In the genomic region with DNA sequence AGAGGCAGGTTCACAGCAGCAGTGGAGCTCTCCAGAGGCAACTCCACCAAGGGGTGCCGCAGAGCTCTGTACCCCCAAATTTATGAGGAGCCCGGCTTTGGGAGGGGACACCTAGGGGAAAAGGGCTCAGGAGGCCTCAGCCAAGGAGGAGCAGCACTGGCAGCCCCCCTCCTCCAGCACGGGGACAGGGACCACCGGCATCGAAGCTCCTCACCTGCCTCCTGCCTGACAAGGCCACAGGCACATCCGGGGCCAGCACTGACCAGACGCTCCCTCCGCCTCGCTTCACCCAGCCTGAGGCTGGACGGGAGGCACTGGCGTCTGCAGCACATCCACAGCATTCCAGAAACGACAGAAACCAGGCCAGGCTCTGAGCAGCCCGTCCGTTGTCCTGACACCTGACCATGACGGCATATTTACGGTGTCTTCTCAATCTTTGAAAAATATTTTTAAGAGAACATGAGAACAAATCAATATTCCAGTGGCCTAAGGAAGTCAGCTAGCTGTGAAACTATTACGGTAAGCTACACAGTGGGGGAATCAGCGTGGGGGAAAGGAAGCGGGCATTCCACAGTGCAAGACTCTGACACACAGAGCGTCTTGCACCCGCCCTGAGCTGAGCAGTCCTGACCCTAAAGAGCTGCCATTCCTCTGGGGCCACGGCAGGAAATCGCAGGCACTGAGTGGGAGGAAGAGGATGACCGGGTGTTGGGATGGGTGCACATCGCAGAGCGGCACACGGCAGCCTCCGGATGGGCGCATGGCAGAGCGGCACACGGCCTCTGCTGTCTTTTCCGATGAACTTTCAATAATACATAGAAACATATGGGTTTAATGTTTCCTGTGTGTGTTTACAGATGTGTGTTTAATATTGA, we compare ENCODE assay signal across 10 cellular contexts. TPM values are rescaled to one million over a fixed set of nuclear protein-coding genes. Genes with fewer than 3 reads are reported as not detected.
A peak's percentile ranks its signal among the peaks of the same experiment; 100 is the strongest.
DNase-seq lines count a peak whose midpoint lies in the region; ATAC-seq and TF ChIP-seq lines count a peak whose summit lies in the region.
"Had no signal": no experiment of that assay in that cellular context is flagged by ENCODE, and none has a peak within 500 bp of the region (broad histone marks: within the 10 kb centered on the region; RNA-seq: fewer than 3 reads in every experiment).

No MANE protein-coding gene starts in this region.

- H3K9me3 Mint-ChIP-seq in effector memory CD8-positive, alpha-beta T cell: no peaks in the 10 kb centered on the region
- peaks cover 0 to 22% (median 0%) of the 10 kb centered on the region in 11 donors for H3K9me3 Mint-ChIP-seq in naive thymus-derived CD4-positive, alpha-beta T cell

- 86 to 88% methylated on average over 31 to 32 of the region's 32 CpGs for WGBS in aorta, 2 donors

- no peak overlapping the region for H3K9ac ChIP-seq in MM.1S (ENCODE audit: low read length)

- peaks cover 62 to 70% of the 10 kb centered on the region in 2 donors for H3K4me1 Mint-ChIP-seq in effector memory CD8-positive, alpha-beta T cell (ENCODE audit: low read depth in 2 of 2)
- H3K4me1 Mint-ChIP-seq in naive thymus-derived CD4-positive, alpha-beta T cell: peaks cover 29 to 84% (median 64%) of the 10 kb centered on the region in 7 donors

- H3K4me2 ChIP-seq in MM.1S (ENCODE audit: low read depth, low read length) (no peak overlapping the region), PC-9 (no peak overlapping the region)

- intact Hi-C loops in left ventricle myocardium inferior (cut with micrococcal nuclease): no loop called here
- intact Hi-C loops in naive thymus-derived CD4-positive, alpha-beta T cell (cut with micrococcal nuclease): no loop called here
- intact Hi-C loops in aorta (cut with DNase I): no loop called here
- intact Hi-C loops in PC-9 (cut with micrococcal nuclease; ENCODE audit: unreplicated experiment): no loop called here

- no peaks in the 10 kb centered on the region for H3K9me2 ChIP-seq in MM.1S (replicated peaks; ENCODE audit: insufficient read depth, low read length)
- H3K9me2 ChIP-seq in PC-9 (ENCODE audit: insufficient read depth): no peaks in the 10 kb centered on the region

- H4K20me1 ChIP-seq in MM.1S (ENCODE audit: insufficient read depth, low read length) (no peaks in the 10 kb centered on the region), PC-9 (ENCODE audit: insufficient read depth) (no peaks in the 10 kb centered on the region)

- peak overlapping the region; percentile 67 for H3K27ac ChIP-seq in cardiac muscle cell
- H3K27ac ChIP-seq in left ventricle myocardium inferior (replicated peaks): no peak overlapping the region
- H3K27ac ChIP-seq in naive thymus-derived CD4-positive, alpha-beta T cell (ENCODE audit: low read depth, low read length): peak overlapping the region; percentile 37
- H3K27ac ChIP-seq in aorta (ENCODE audit: low read depth in 1 of 2, low read length in 2 of 2): no peak overlapping the region
- no peak overlapping the region for H3K27ac ChIP-seq in MM.1S (ENCODE audit: low read length)
- no peak overlapping the region for H3K27ac ChIP-seq in PC-9

- H3K4me3 ChIP-seq in cardiac muscle cell (no peak overlapping the region), left ventricle myocardium inferior (no peak overlapping the region), aorta (ENCODE audit: low read length in 2 of 2) (no peak overlapping the region), MM.1S (ENCODE audit: low read length) (no peak overlapping the region), PC-9 (no peak overlapping the region)
- no peak overlapping the region for H3K4me3 ChIP-seq in naive thymus-derived CD4-positive, alpha-beta T cell (ENCODE audit: low read length)

- no TSS peak for BruUV-seq in PC-9 (replicated peaks; lab: Mats Ljungman, UMichigan)

- no peaks in the 10 kb centered on the region for H3K9me3 ChIP-seq in cardiac muscle cell (ENCODE audit: low read depth)
- no peaks in the 10 kb centered on the region for H3K9me3 ChIP-seq in left ventricle myocardium inferior (replicated peaks)
- no peaks in the 10 kb centered on the region for H3K9me3 ChIP-seq in naive thymus-derived CD4-positive, alpha-beta T cell (ENCODE audit: control insufficient read depth in 2 of 3, low read length in 3 of 3)
- no peaks in the 10 kb centered on the region for H3K9me3 ChIP-seq in aorta (ENCODE audit: control insufficient read depth, low read length)
- no peaks in the 10 kb centered on the region for H3K9me3 ChIP-seq in MM.1S (replicated peaks; ENCODE audit: insufficient read depth, low read length)
- H3K9me3 ChIP-seq in PC-9 (ENCODE audit: insufficient read depth, low read depth): no peaks in the 10 kb centered on the region; the same call in 1 of the 2 replicates

- H2AFZ ChIP-seq in MM.1S (ENCODE audit: low read length) (no peak overlapping the region), PC-9 (no peak overlapping the region)

- POLR2A ChIA-PET in naive thymus-derived CD4-positive, alpha-beta T cell (lab: Charles Lee): interaction anchor here (0.6 to 1.0 kb wide), 5 partner anchors 9 to 39 kb away, joined by 3 to 4 read pairs (median 3); no protein-coding TSS in a partner anchor
- POLR2A ChIA-PET in PC-9 (lab: Charles Lee; ENCODE audit: unreplicated experiment): no interaction called here

- H3K27me3 Mint-ChIP-seq in effector memory CD8-positive, alpha-beta T cell: no peaks in the 10 kb centered on the region
- no peaks in the 10 kb centered on the region for H3K27me3 Mint-ChIP-seq in naive thymus-derived CD4-positive, alpha-beta T cell

- H3K4me1 ChIP-seq in cardiac muscle cell (ENCODE audit: low read depth): peaks cover 21% of the 10 kb centered on the region
- peaks cover 46% of the 10 kb centered on the region for H3K4me1 ChIP-seq in left ventricle myocardium inferior
- peaks cover 70 to 88% of the 10 kb centered on the region in 2 donors for H3K4me1 ChIP-seq in naive thymus-derived CD4-positive, alpha-beta T cell (ENCODE audit: control insufficient read depth in 2 of 2, insufficient read depth in 2 of 2, low read length in 2 of 2)
- no peaks in the 10 kb centered on the region for H3K4me1 ChIP-seq in aorta (ENCODE audit: control insufficient read depth in 1 of 2, insufficient read depth in 2 of 2, low read length in 2 of 2)
- peaks cover 32% of the 10 kb centered on the region for H3K4me1 ChIP-seq in MM.1S (ENCODE audit: low read length)
- no peaks in the 10 kb centered on the region for H3K4me1 ChIP-seq in PC-9 (replicated peaks; ENCODE audit: insufficient read depth)

- ATAC-seq in effector memory CD8-positive, alpha-beta T cell (replicated peaks): no peak
- no peak for ATAC-seq in naive thymus-derived CD4-positive, alpha-beta T cell
- ATAC-seq in aorta (ENCODE audit: low FRiP score): no peak

- H3K36me3 ChIP-seq in cardiac muscle cell (no peaks in the 10 kb centered on the region), left ventricle myocardium inferior (no peaks in the 10 kb centered on the region), aorta (ENCODE audit: control insufficient read depth in 1 of 2, insufficient read depth in 2 of 2, low read length in 1 of 2) (no peaks in the 10 kb centered on the region), MM.1S (replicated peaks; ENCODE audit: insufficient read depth, low read length) (no peaks in the 10 kb centered on the region; the same call in 1 of the 2 replicates), PC-9 (ENCODE audit: low read depth) (no peaks in the 10 kb centered on the region)
- peaks cover 8 to 60% (median 27%) of the 10 kb centered on the region in 3 experiments for H3K36me3 ChIP-seq in naive thymus-derived CD4-positive, alpha-beta T cell (ENCODE audit: control insufficient read depth in 2 of 3, insufficient read depth in 3 of 3, low read length in 3 of 3)

- H3K4me3 Mint-ChIP-seq in effector memory CD8-positive, alpha-beta T cell: peak overlapping the region; percentile 63 to 65
- H3K4me3 Mint-ChIP-seq in naive thymus-derived CD4-positive, alpha-beta T cell: peak overlapping the region in 9 of 10 donors; percentile 16 to 89 (median 54)

- DNase-seq in cardiac muscle cell (ENCODE audit: low read depth in 1 of 2, low spot score in 1 of 2) (peak in 1 of 2 donors; percentile 51), left ventricle myocardium inferior (no peak), aorta (peak; percentile 46 to 72), MM.1S (no peak), PC-9 (no peak)
- no peak for DNase-seq in effector memory CD8-positive, alpha-beta T cell
- peak in 1 of 9 donors; percentile 18 for DNase-seq in naive thymus-derived CD4-positive, alpha-beta T cell
- no peak for DNase-seq in effector CD8-positive, alpha-beta T cell (lab: John Stamatoyannopoulos, UW)
- DNase-seq: AML-193, NCI-H146 had no signal

- CTCF ChIA-PET in naive thymus-derived CD4-positive, alpha-beta T cell (lab: Charles Lee): interaction anchor here (0.6 kb wide), 1 partner anchor 38 kb away, joined by 3 read pairs; no protein-coding TSS in a partner anchor
- CTCF ChIA-PET in PC-9 (lab: Charles Lee): no interaction called here

- TF ChIP-seq CTCF in cardiac muscle cell (IDR thresholded peaks at IDR 0.05; ENCODE audit: low read depth, low read length) (no peak), left ventricle myocardium inferior (IDR thresholded peaks at IDR 0.05; ENCODE audit: borderline replicate concordance) (no peak), MM.1S (IDR thresholded peaks at IDR 0.05; ENCODE audit: low read length) (no peak), PC-9 (conservative IDR thresholded peaks at IDR 0.05) (no peak)

- H3K27ac Mint-ChIP-seq in effector memory CD8-positive, alpha-beta T cell: peak overlapping the region; percentile 77 to 95
- peak overlapping the region in 8 of 9 donors; percentile 57 to 95 (median 84) for H3K27ac Mint-ChIP-seq in naive thymus-derived CD4-positive, alpha-beta T cell

- H3K36me3 Mint-ChIP-seq in effector memory CD8-positive, alpha-beta T cell (ENCODE audit: insufficient read depth): peaks cover 76% of the 10 kb centered on the region
- peaks cover 0 to 23% (median 4%) of the 10 kb centered on the region in 5 donors for H3K36me3 Mint-ChIP-seq in naive thymus-derived CD4-positive, alpha-beta T cell

- H3K79me2 ChIP-seq in MM.1S (ENCODE audit: low read length): peaks cover 89% of the 10 kb centered on the region
- H3K79me2 ChIP-seq in PC-9 (ENCODE audit: low read depth): no peaks in the 10 kb centered on the region

- no peaks in the 10 kb centered on the region for H3K27me3 ChIP-seq in cardiac muscle cell
- H3K27me3 ChIP-seq in left ventricle myocardium inferior (ENCODE audit: low read depth): no peaks in the 10 kb centered on the region
- no peaks in the 10 kb centered on the region for H3K27me3 ChIP-seq in naive thymus-derived CD4-positive, alpha-beta T cell (ENCODE audit: control insufficient read depth in 2 of 2, insufficient read depth in 2 of 2, low read length in 2 of 2)
- H3K27me3 ChIP-seq in aorta (ENCODE audit: control insufficient read depth in 1 of 2, insufficient read depth in 2 of 2, low read length in 1 of 2): no peaks in the 10 kb centered on the region
- H3K27me3 ChIP-seq in MM.1S (replicated peaks; ENCODE audit: insufficient read depth, low read length): no peaks in the 10 kb centered on the region
- H3K27me3 ChIP-seq in PC-9 (ENCODE audit: insufficient read depth, low read depth): no peaks in the 10 kb centered on the region

- H3F3A ChIP-seq in MM.1S (ENCODE audit: insufficient read depth, low read length): peaks cover 25% of the 10 kb centered on the region
- peaks cover 8% of the 10 kb centered on the region; the same call in 1 of the 2 replicates for H3F3A ChIP-seq in PC-9 (ENCODE audit: insufficient read depth, low read depth)

RNA-seq across cellular contexts. Expression of gene RASA3, which starts 26.8 kb away (rescaled TPM):
- total RNA-seq in cardiac muscle cell (18.1 and 26.0 TPM in 2 replicates), left ventricle myocardium inferior (9.5 TPM), aorta (10 to 100 TPM; 34.8 to 42.3 TPM), PC-9 (2021) (9.7 and 10.0 TPM in 2 replicates)
- polyA plus RNA-seq in cardiac muscle cell (14.0 and 21.4 TPM in 2 replicates), aorta (10 to 100 TPM in 1 of 2 donors, 1 to 10 TPM in 1; 8.1 to 23.0 TPM)
- total RNA-seq in naive thymus-derived CD4-positive, alpha-beta T cell: 100 to 1,000 TPM; 110 to 227 (median 199) TPM
- 100 to 1,000 TPM; 109 to 195 TPM for polyA plus RNA-seq in naive thymus-derived CD4-positive, alpha-beta T cell

Comparison
In these comparisons a context has a peak if more than half of its experiments do, and no peak if none do; other contexts are left out.
1. H3K27ac ChIP-seq: peak in cardiac muscle cell (single experiment) and naive thymus-derived CD4-positive, alpha-beta T cell (single experiment); none in left ventricle myocardium inferior (single experiment), aorta (0 of 2), MM.1S (single experiment) and PC-9 (single experiment).
2. DNase-seq: peak in aorta (2 of 2); none in left ventricle myocardium inferior (single experiment), effector memory CD8-positive, alpha-beta T cell (0 of 3), MM.1S (single experiment), PC-9 (0 of 2) and effector CD8-positive, alpha-beta T cell (single experiment).